ENCODE assay signal across 24 cellular contexts in genomic region chr12:29499235-29499634, GRCh38. TPM values are rescaled to one million over a fixed set of nuclear protein-coding genes. Genes with fewer than 3 reads are reported as not detected.
"Had no signal": no experiment of that assay in that cellular context is flagged by ENCODE, and none has a peak within 500 bp of the region (broad histone marks: within the 10 kb centered on the region; RNA-seq: fewer than 3 reads in every experiment).

No MANE protein-coding gene starts in this region.

- H3K27me3 ChIP-seq: gastroesophageal sphincter, heart left ventricle, hepatocyte, left lung, neural progenitor cell, right lobe of liver, stomach, thyroid gland, vagina had no signal

- H3K9me3 ChIP-seq: gastroesophageal sphincter, heart left ventricle, left lung, right lobe of liver, stomach, thyroid gland, vagina had no signal

- H3K27ac ChIP-seq: epithelial cell of prostate, gastroesophageal sphincter, heart left ventricle, hepatocyte, left lung, neural progenitor cell, parathyroid adenoma, right lobe of liver, stomach, thyroid gland, vagina had no signal

- DNase-seq: effector CD8-positive, alpha-beta T cell; endodermal cell; foreskin fibroblast; heart left ventricle; left cardiac atrium; left lung; mesendoderm; midbrain; naive thymus-derived CD4-positive, alpha-beta T cell; right lobe of liver; small intestine; stimulated activated CD4-positive, alpha-beta T cell treated with anti-CD3 and anti-CD28 coated beads, Interleukin-15, amount 100 ng/mL, for 24 hours; stimulated activated CD4-positive, alpha-beta T cell treated with anti-CD3 and anti-CD28 coated beads, Interleukin-2, amount 100 ng/mL, for 48 hours; stimulated activated naive B cell treated with anti-CD40 and anti-IgM and Interleukin-4, amounts not matched to agents 10 μg/mL and 1 μg/mL and 100 μg/mL, for 72 hours; stomach; thyroid gland; trophoblast cell had no signal

- H3K9ac ChIP-seq: neural progenitor cell, parathyroid adenoma had no signal

- H2AFZ ChIP-seq: hepatocyte, neural progenitor cell, parathyroid adenoma had no signal

- H3K4me2 ChIP-seq: hepatocyte, neural progenitor cell had no signal

- H3K4me3 ChIP-seq: gastroesophageal sphincter, heart left ventricle, hepatocyte, left lung, neural progenitor cell, right lobe of liver, stomach, thyroid gland, vagina had no signal

- H3K4me1 ChIP-seq: gastroesophageal sphincter, heart left ventricle, left lung, neural progenitor cell, parathyroid adenoma, right lobe of liver, stomach, thyroid gland, vagina had no signal

- ATAC-seq: esophagus mucosa; gastroesophageal sphincter; left cardiac atrium; left lung; naive thymus-derived CD4-positive, alpha-beta T cell; right lobe of liver; stimulated activated naive B cell treated with anti-CD40 and anti-IgM and Interleukin-4, amounts not matched to agents 10 μg/mL and 1 μg/mL and 100 μg/mL, for 72 hours had no signal

- H3K36me3 ChIP-seq: left lung, neural progenitor cell, right lobe of liver, thyroid gland, vagina had no signal

- H3K79me2 ChIP-seq: hepatocyte, parathyroid adenoma had no signal

RNA-seq across cellular contexts. Expression of gene OVCH1, which starts 1.7 kb away (rescaled TPM):
- polyA plus RNA-seq: hepatocyte; naive thymus-derived CD4-positive, alpha-beta T cell had no signal
